30 cellular contexts compared by ENCODE assay signal in genomic region chr14:58002618-58003017, GRCh38.
"Had no signal": no experiment of that assay in that cellular context is flagged by ENCODE, and none has a peak within 500 bp of the region (broad histone marks: within the 10 kb centered on the region; RNA-seq: fewer than 3 reads in every experiment).

No MANE protein-coding gene starts in this region.

- H3K27me3 ChIP-seq: ascending aorta, breast epithelium, cardiac muscle cell, colonic mucosa, dorsolateral prefrontal cortex, esophagus muscularis mucosa, gastrocnemius medialis, heart left ventricle had no signal

- H3K4me1 ChIP-seq: breast epithelium, colonic mucosa, esophagus muscularis mucosa, foreskin keratinocyte, gastrocnemius medialis had no signal

- DNase-seq: activated CD4-positive, alpha-beta memory T cell treated with anti-CD3 and anti-CD28 coated beads for 36 hours; activated CD4-positive, alpha-beta T cell treated with anti-CD3 and anti-CD28 coated beads for 36 hours; activated CD4-positive, alpha-beta T cell treated with anti-CD3 and anti-CD28 coated beads, Interleukin-2, amount 10 ng/mL, durations not matched to agents 24 days and 14 days; activated CD4-positive, CD25-positive, alpha-beta regulatory T cell; activated CD4-positive, CD25-positive, alpha-beta regulatory T cell treated with anti-CD3 and anti-CD28 coated beads, Interleukin-2, amount 50 U/mL, for 72 hours; activated CD8-positive, alpha-beta memory T cell treated with anti-CD3 and anti-CD28 coated beads, Interleukin-2, amount 10 ng/mL, durations not matched to agents 7 days and 5 days; activated CD8-positive, alpha-beta memory T cell treated with anti-CD3 and anti-CD28 coated beads, Interleukin-2, amount 50 U/mL, for 4 hours; activated CD8-positive, alpha-beta T cell treated with anti-CD3 and anti-CD28 coated beads, Interleukin-2, amount 10 ng/mL, durations not matched to agents 7 days and 5 days; activated gamma-delta T cell; activated naive CD4-positive, alpha-beta T cell; activated naive CD4-positive, alpha-beta T cell treated with anti-CD3 and anti-CD28 coated beads, Interleukin-2, amount 10 ng/mL, durations not matched to agents 7 days and 5 days; activated naive CD8-positive, alpha-beta T cell treated with anti-CD3 and anti-CD28 coated beads, Interleukin-2, amount 10 ng/mL, durations not matched to agents 7 days and 5 days; activated T-cell treated with anti-CD3 and anti-CD28 coated beads, Interleukin-2, amount 50 U/mL, for 1 hour; activated T-cell treated with anti-CD3 and anti-CD28 coated beads, Interleukin-2, amount 50 U/mL, for 72 hours; central memory CD4-positive, alpha-beta T cell; cerebellar nuclear complex; colonic mucosa; dorsolateral prefrontal cortex; effector memory CD4-positive, alpha-beta T cell; endodermal cell; foreskin keratinocyte; gastrocnemius medialis; glutamatergic neuron; heart left ventricle; T-helper 2 cell had no signal

- H3K9me3 ChIP-seq: ascending aorta, breast epithelium, colonic mucosa, esophagus muscularis mucosa, gastrocnemius medialis, heart left ventricle had no signal

- ATAC-seq: activated CD4-positive, alpha-beta T cell treated with anti-CD3 and anti-CD28 coated beads for 36 hours; activated CD8-positive, alpha-beta memory T cell treated with anti-CD3 and anti-CD28 coated beads, Interleukin-2, amount 10 ng/mL, durations not matched to agents 7 days and 5 days; activated CD8-positive, alpha-beta T cell treated with anti-CD3 and anti-CD28 coated beads, Interleukin-2, amount 10 ng/mL, durations not matched to agents 7 days and 5 days; activated naive CD4-positive, alpha-beta T cell treated with anti-CD3 and anti-CD28 coated beads, Interleukin-2, amount 50 U/mL, for 72 hours; activated T-cell treated with anti-CD3 and anti-CD28 coated beads, Interleukin-2, amount 50 U/mL, for 72 hours; foreskin keratinocyte; gastrocnemius medialis; heart left ventricle had no signal

- H3K4me3 ChIP-seq: ascending aorta, breast epithelium, cardiac muscle cell, colonic mucosa, dorsolateral prefrontal cortex, esophagus muscularis mucosa, gastrocnemius medialis, heart left ventricle had no signal

- H3K36me3 ChIP-seq: ascending aorta, breast epithelium, colonic mucosa, gastrocnemius medialis had no signal

- H3K27ac ChIP-seq: breast epithelium, cardiac muscle cell, colonic mucosa, dorsolateral prefrontal cortex, esophagus muscularis mucosa, foreskin keratinocyte, gastrocnemius medialis, heart left ventricle had no signal
